ENCODE assay signal across 9 cellular contexts in the genomic region with DNA sequence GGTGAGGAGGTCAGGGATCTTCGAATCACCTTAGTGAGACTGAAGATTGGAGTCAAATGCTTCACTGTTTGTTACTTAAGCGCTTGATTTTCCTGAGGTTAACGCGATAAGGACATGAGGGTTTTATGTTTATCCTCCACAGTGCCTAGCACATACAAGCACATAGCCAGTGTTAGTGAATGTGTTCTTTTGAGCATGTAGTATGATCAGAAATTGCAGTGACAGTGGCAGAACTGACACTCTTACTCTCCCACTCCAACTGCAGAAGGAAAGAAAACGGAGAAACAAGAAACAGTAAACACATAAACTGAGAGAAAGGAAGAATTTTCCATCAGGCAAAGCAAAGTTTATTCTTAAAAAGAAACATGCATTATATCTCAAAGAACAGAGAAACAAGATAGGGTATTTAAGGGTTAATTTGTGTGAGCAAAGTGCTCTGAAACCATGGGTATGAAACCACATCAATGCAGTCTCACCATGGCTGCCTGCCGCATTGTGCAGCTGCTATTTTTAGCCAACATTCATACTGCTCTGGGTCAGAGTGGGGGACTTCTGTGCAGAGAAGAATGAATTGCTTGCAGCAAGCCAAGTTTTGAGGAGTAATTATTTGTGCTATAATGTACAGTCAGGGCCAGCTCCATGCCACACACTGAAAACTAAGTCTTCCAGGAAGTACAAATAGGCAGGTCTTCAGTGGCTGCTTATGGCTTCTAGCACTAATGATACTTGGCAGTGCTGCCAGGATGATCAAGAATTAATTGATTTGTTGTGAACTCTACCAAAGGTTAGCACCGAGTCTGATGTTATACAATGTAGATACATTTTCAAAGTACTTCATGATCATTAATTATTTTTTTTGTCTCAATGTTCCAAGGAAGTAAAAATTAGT.
DNase-seq lines count a peak whose midpoint lies in the region; ATAC-seq and TF ChIP-seq lines count a peak whose summit lies in the region.
"Had no signal": no experiment of that assay in that cellular context is flagged by ENCODE, and none has a peak within 500 bp of the region (broad histone marks: within the 10 kb centered on the region; RNA-seq: fewer than 3 reads in every experiment).

No MANE protein-coding gene starts in this region.

- H3K4me3 Mint-ChIP-seq in T-helper 2 cell treated with Interferon-gamma antibody and Interleukin-4, amounts not matched to agents 5 μg/mL and 100 μg/mL, for 36 hours = peak overlapping the region; percentile 3
- H3K4me3 Mint-ChIP-seq: dendritic cell treated with granulocyte-macrophage colony-stimulating factor and Interleukin-4, amounts not matched to agents 40 ng/mL and 50 ng/mL, for 4 days had no signal

- no peaks in the 10 kb centered on the region for H3K27me3 Mint-ChIP-seq in T-helper 2 cell treated with Interferon-gamma antibody and Interleukin-4, amounts not matched to agents 5 μg/mL and 100 μg/mL, for 36 hours (ENCODE audit: low read depth)
- H3K27me3 Mint-ChIP-seq: dendritic cell treated with granulocyte-macrophage colony-stimulating factor and Interleukin-4, amounts not matched to agents 40 ng/mL and 50 ng/mL, for 4 days had no signal

- TF ChIP-seq CTCF in AG10803 (conservative IDR thresholded peaks at IDR 0.05; ENCODE audit: low read length) = no peak

- H3K27ac Mint-ChIP-seq in T-helper 2 cell treated with Interferon-gamma antibody and Interleukin-4, amounts not matched to agents 5 μg/mL and 100 μg/mL, for 36 hours = no peak overlapping the region
- H3K27ac Mint-ChIP-seq: dendritic cell treated with granulocyte-macrophage colony-stimulating factor and Interleukin-4, amounts not matched to agents 40 ng/mL and 50 ng/mL, for 4 days had no signal

- no peak overlapping the region for H3K4me3 ChIP-seq in AG10803 (ENCODE audit: low read length)

- peaks cover 7% of the 10 kb centered on the region for H3K4me1 Mint-ChIP-seq in T-helper 2 cell treated with Interferon-gamma antibody and Interleukin-4, amounts not matched to agents 5 μg/mL and 100 μg/mL, for 36 hours (ENCODE audit: low read depth)

- ATAC-seq in GM19025 (IDR thresholded peaks at IDR 0.05; ENCODE audit: low read depth, unreplicated experiment) = peak; percentile 98
- peak; percentile 99 for ATAC-seq in HG03066 (IDR thresholded peaks at IDR 0.05; ENCODE audit: low read depth, unreplicated experiment)

- H3K36me3 Mint-ChIP-seq in T-helper 2 cell treated with Interferon-gamma antibody and Interleukin-4, amounts not matched to agents 5 μg/mL and 100 μg/mL, for 36 hours (ENCODE audit: low read depth) = no peaks in the 10 kb centered on the region

- H3K9me3 Mint-ChIP-seq in T-helper 2 cell treated with Interferon-gamma antibody and Interleukin-4, amounts not matched to agents 5 μg/mL and 100 μg/mL, for 36 hours = peaks cover 7% of the 10 kb centered on the region

- DNase-seq in AG10803 (ENCODE audit: low read depth) = peak; percentile 88
- no peak for DNase-seq in T-helper 2 cell treated with Interferon-gamma antibody and Interleukin-4, amounts not matched to agents 5 μg/mL and 100 μg/mL, for 36 hours (ENCODE audit: low spot score)
- DNase-seq in myocyte (ENCODE audit: low read depth) = peak; percentile 92
- DNase-seq in 8988T = no peak
- DNase-seq in stimulated activated CD8-positive, alpha-beta memory T cell treated with anti-CD3 and anti-CD28 coated beads, Interleukin-4, amount 100 ng/mL, for 48 hours = no peak
- DNase-seq in NCI-H1694 treated with DMSO at 0.1 percent for 48 hours (lab: John Stamatoyannopoulos, UW) = no peak

Comparison
In these comparisons a context has a peak if more than half of its experiments do, and no peak if none do; other contexts are left out.
1. DNase-seq: peak in AG10803 (single experiment) and myocyte (single experiment); none in T-helper 2 cell treated with Interferon-gamma antibody and Interleukin-4, amounts not matched to agents 5 μg/mL and 100 μg/mL, for 36 hours (single experiment), 8988T (single experiment), stimulated activated CD8-positive, alpha-beta memory T cell treated with anti-CD3 and anti-CD28 coated beads, Interleukin-4, amount 100 ng/mL, for 48 hours (single experiment) and NCI-H1694 treated with DMSO at 0.1 percent for 48 hours (single experiment).